ENCODE assay signal across 8 cellular contexts in the genomic region with DNA sequence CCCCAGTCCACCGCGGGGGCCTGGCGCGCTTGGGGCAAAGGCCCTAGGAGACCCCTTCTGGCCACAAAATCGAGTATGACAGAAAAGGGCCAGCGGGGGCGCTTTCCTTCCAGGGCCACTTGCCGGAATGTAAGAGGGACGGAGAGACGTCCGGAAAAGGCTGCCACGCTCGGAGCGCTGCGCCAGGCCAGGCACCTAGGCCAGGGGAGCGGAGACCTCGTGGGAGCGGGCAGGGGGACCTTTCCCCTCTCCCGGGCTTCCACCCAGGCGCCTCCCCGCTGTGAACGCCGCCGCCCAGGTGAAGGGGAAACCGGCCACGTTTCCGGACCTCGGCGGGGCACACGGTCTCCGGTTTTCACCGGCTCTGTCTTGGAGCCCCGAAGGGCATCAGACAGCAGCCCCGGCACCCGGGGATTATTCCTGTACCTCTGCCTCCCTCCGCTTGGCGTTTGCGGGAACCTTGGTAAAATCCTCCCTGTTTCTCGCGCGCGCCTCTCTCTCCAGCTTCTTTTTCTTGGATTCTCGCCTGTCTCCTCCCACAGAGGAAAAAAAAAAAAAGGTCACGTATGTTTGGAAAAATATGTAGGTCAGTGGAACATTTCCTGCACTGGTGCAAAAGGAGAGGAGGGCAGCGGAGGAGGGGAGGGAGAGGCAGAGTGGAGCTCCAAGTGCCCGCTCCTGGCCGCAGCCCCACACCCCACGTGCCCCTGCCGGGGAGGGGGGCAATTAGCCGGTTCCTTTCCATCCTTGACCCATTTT. TPM values are rescaled to one million over a fixed set of nuclear protein-coding genes. Genes with fewer than 3 reads are reported as not detected.
DNase-seq lines count a peak whose midpoint lies in the region; ATAC-seq lines count a peak whose summit lies in the region.

No MANE protein-coding gene starts in this region.

- no peak overlapping the region for H3K4me3 ChIP-seq in neuron (ENCODE audit: low read length)

- no peaks in the 10 kb centered on the region for H3K36me3 Mint-ChIP-seq in activated T-helper 2 cell treated with anti-CD3 and anti-CD28 coated beads, Interferon-gamma antibody, Interleukin-2, Interleukin-4, amounts not matched to agents 10 μg/mL and 5 μg/mL and 100 μg/mL, durations not matched to agents 14 hours and 24 hours and 36 hours (ENCODE audit: low read depth)

- no peaks in the 10 kb centered on the region for H3K9me3 ChIP-seq in neuron (ENCODE audit: low read length)

- peak overlapping the region; percentile 50 for H3K27ac Mint-ChIP-seq in activated T-helper 2 cell treated with anti-CD3 and anti-CD28 coated beads, Interferon-gamma antibody, Interleukin-2, Interleukin-4, amounts not matched to agents 10 μg/mL and 5 μg/mL and 100 μg/mL, durations not matched to agents 14 hours and 24 hours and 36 hours

- H3K4me3 Mint-ChIP-seq in activated T-helper 2 cell treated with anti-CD3 and anti-CD28 coated beads, Interferon-gamma antibody, Interleukin-2, Interleukin-4, amounts not matched to agents 10 μg/mL and 5 μg/mL and 100 μg/mL, durations not matched to agents 14 hours and 24 hours and 36 hours (ENCODE audit: low read depth) = peak overlapping the region; percentile 77

- no peaks in the 10 kb centered on the region for H3K36me3 ChIP-seq in neuron (ENCODE audit: insufficient read depth, low read length)

- H3K27me3 Mint-ChIP-seq in activated T-helper 2 cell treated with anti-CD3 and anti-CD28 coated beads, Interferon-gamma antibody, Interleukin-2, Interleukin-4, amounts not matched to agents 10 μg/mL and 5 μg/mL and 100 μg/mL, durations not matched to agents 14 hours and 24 hours and 36 hours (ENCODE audit: low read depth) = peaks cover 46% of the 10 kb centered on the region

- peaks cover 19% of the 10 kb centered on the region for H3K4me1 Mint-ChIP-seq in activated T-helper 2 cell treated with anti-CD3 and anti-CD28 coated beads, Interferon-gamma antibody, Interleukin-2, Interleukin-4, amounts not matched to agents 10 μg/mL and 5 μg/mL and 100 μg/mL, durations not matched to agents 14 hours and 24 hours and 36 hours (ENCODE audit: low read depth)

- H3K27me3 ChIP-seq in neuron (ENCODE audit: insufficient read depth, low read length) = peaks cover 74% of the 10 kb centered on the region

- peak; percentile 67 for DNase-seq in AG08395 (ENCODE audit: low spot score)
- peak; percentile 92 for DNase-seq in HS-5 (ENCODE audit: low read depth)
- no peak for DNase-seq in activated T-helper 2 cell treated with anti-CD3 and anti-CD28 coated beads, Interferon-gamma antibody, Interleukin-2, Interleukin-4, amounts not matched to agents 10 μg/mL and 5 μg/mL and 100 μg/mL, durations not matched to agents 14 hours and 24 hours and 36 hours (ENCODE audit: low spot score)
- DNase-seq in foreskin melanocyte = peak; percentile 64
- no peak for DNase-seq in NCI-H526 treated with DMSO at 0.1 percent for 48 hours (lab: John Stamatoyannopoulos, UW)
- no peak for DNase-seq in UCSD-AML1 (lab: John Stamatoyannopoulos, UW; ENCODE audit: unreplicated experiment)

- peaks cover 10% of the 10 kb centered on the region for H3K4me1 ChIP-seq in neuron (ENCODE audit: insufficient read depth, low read length)

- intact Hi-C loops in activated T-helper 2 cell treated with anti-CD3 and anti-CD28 coated beads, Interferon-gamma antibody, Interleukin-2, Interleukin-4, amounts not matched to agents 10 μg/mL and 5 μg/mL and 100 μg/mL, durations not matched to agents 14 hours and 24 hours and 36 hours (cut with micrococcal nuclease) = loop anchor here (5.0 to 10.0 kb wide), 3 partner anchors 184 to 234 kb away; a partner anchor contains a TSS

- no peaks in the 10 kb centered on the region for H3K9me3 Mint-ChIP-seq in activated T-helper 2 cell treated with anti-CD3 and anti-CD28 coated beads, Interferon-gamma antibody, Interleukin-2, Interleukin-4, amounts not matched to agents 10 μg/mL and 5 μg/mL and 100 μg/mL, durations not matched to agents 14 hours and 24 hours and 36 hours

- ATAC-seq in HG02870 (IDR thresholded peaks at IDR 0.05; ENCODE audit: unreplicated experiment) = no peak

- H2AFZ ChIP-seq in neuron (ENCODE audit: low read depth, low read length) = peak overlapping the region; percentile 42

RNA-seq across cellular contexts. Expression of a gene that starts 1.2 kb away (rescaled TPM):
- 4.2 and 5.6 TPM in 2 replicates for total RNA-seq in activated T-helper 2 cell treated with anti-CD3 and anti-CD28 coated beads, Interferon-gamma antibody, Interleukin-2, Interleukin-4, amounts not matched to agents 10 μg/mL and 5 μg/mL and 100 μg/mL, durations not matched to agents 14 hours and 24 hours and 36 hours

Comparison
In these comparisons a context has a peak if more than half of its experiments do, and no peak if none do; other contexts are left out.
1. DNase-seq: peak in AG08395 (single experiment), HS-5 (single experiment) and foreskin melanocyte (single experiment); none in activated T-helper 2 cell treated with anti-CD3 and anti-CD28 coated beads, Interferon-gamma antibody, Interleukin-2, Interleukin-4, amounts not matched to agents 10 μg/mL and 5 μg/mL and 100 μg/mL, durations not matched to agents 14 hours and 24 hours and 36 hours (single experiment), NCI-H526 treated with DMSO at 0.1 percent for 48 hours (single experiment) and UCSD-AML1 (single experiment).